ENCODE assay signal across 8 cellular contexts in genomic region chr11:73597340-73597955, GRCh38. TPM values are rescaled to one million over a fixed set of nuclear protein-coding genes. Genes with fewer than 3 reads are reported as not detected.
DNase-seq lines count a peak whose midpoint lies in the region; ATAC-seq and TF ChIP-seq lines count a peak whose summit lies in the region.

No MANE protein-coding gene starts in this region.

- H3K27me3 ChIP-seq in MG63: no peaks in the 10 kb centered on the region
- H3K27me3 ChIP-seq in colonic mucosa: no peaks in the 10 kb centered on the region
- no peaks in the 10 kb centered on the region for H3K27me3 ChIP-seq in mucosa of rectum (ENCODE audit: control insufficient read depth in 2 of 2, insufficient read depth in 2 of 2, low read length in 2 of 2)

- peaks cover 3% of the 10 kb centered on the region for H3K4me1 ChIP-seq in colonic mucosa
- H3K4me1 ChIP-seq in mucosa of rectum (ENCODE audit: control insufficient read depth in 2 of 2, insufficient read depth in 2 of 2, low read length in 2 of 2): peaks cover 7 to 10% of the 10 kb centered on the region in 2 donors

- H3K9ac ChIP-seq in colonic mucosa (ENCODE audit: low read depth in 2 of 2, low read length in 2 of 2) (peak overlapping the region; percentile 70 to 84), mucosa of rectum (ENCODE audit: low read depth in 1 of 2, low read length in 2 of 2) (peak overlapping the region; percentile 49 to 83)

- H3K27ac ChIP-seq in colonic mucosa: peak overlapping the region; percentile 80
- H3K27ac ChIP-seq in mucosa of rectum (ENCODE audit: low read depth in 2 of 2, low read length in 2 of 2): peak overlapping the region; percentile 83 to 89

- peak overlapping the region; percentile 81 for H3K4me3 ChIP-seq in MG63
- peak overlapping the region; percentile 79 for H3K4me3 ChIP-seq in colonic mucosa
- peak overlapping the region; percentile 86 to 97 for H3K4me3 ChIP-seq in mucosa of rectum (ENCODE audit: low read length in 2 of 2)

- H3K36me3 ChIP-seq in MG63: no peaks in the 10 kb centered on the region
- H3K36me3 ChIP-seq in colonic mucosa: no peaks in the 10 kb centered on the region
- no peaks in the 10 kb centered on the region for H3K36me3 ChIP-seq in mucosa of rectum (ENCODE audit: control insufficient read depth in 2 of 2, insufficient read depth in 2 of 2, low read length in 2 of 2)

- DNase-seq in ELR (ENCODE audit: low read depth): peak; percentile 4
- DNase-seq in MG63: no peak
- DNase-seq in colonic mucosa: peak; percentile 18
- no peak for DNase-seq in GM20000 (ENCODE audit: low spot score)
- no peak for DNase-seq in cortex of kidney (lab: John Stamatoyannopoulos, UW)
- DNase-seq in NCI-H345 treated with DMSO at 0.1 percent for 48 hours (lab: John Stamatoyannopoulos, UW; ENCODE audit: unreplicated experiment): no peak

- intact Hi-C loops in colonic mucosa (cut with DNase I): no loop called here

- H3K9me3 ChIP-seq in MG63: no peaks in the 10 kb centered on the region
- H3K9me3 ChIP-seq in colonic mucosa: no peaks in the 10 kb centered on the region
- no peaks in the 10 kb centered on the region for H3K9me3 ChIP-seq in mucosa of rectum (ENCODE audit: control insufficient read depth in 2 of 2, low read length in 2 of 2)

- no peak for TF ChIP-seq CTCF in colonic mucosa (IDR thresholded peaks at IDR 0.05)
- TF ChIP-seq CTCF in GM20000 (IDR thresholded peaks at IDR 0.05; ENCODE audit: extremely low read depth, missing control alignments): no peak

- ATAC-seq in HG03460 (IDR thresholded peaks at IDR 0.05; ENCODE audit: unreplicated experiment): no peak

RNA-seq across cellular contexts. Expression of gene FAM168A, which starts 0.5 kb away (rescaled TPM):
- total RNA-seq in MG63 (2014; rRNA removed; shearing (Covaris generic); ENCODE audit: low replicate concordance): 10.7 and 15.3 TPM in 2 replicates
- 10 to 100 TPM; 16.9 to 21.6 TPM for total RNA-seq in colonic mucosa

RNA-seq across cellular contexts. Expression of gene PLEKHB1, which starts 48.9 kb away (rescaled TPM):
- total RNA-seq in MG63 (2014; rRNA removed; shearing (Covaris generic); ENCODE audit: low replicate concordance): not detected in 2 replicates
- 10 to 100 TPM; 12.3 to 20.1 TPM for total RNA-seq in colonic mucosa

Comparison
In these comparisons a context has a peak if more than half of its experiments do, and no peak if none do; other contexts are left out.
1. DNase-seq: peak in ELR (single experiment) and colonic mucosa (single experiment); none in MG63 (single experiment), GM20000 (single experiment), cortex of kidney (single experiment) and NCI-H345 treated with DMSO at 0.1 percent for 48 hours (single experiment).
2. RNA of gene PLEKHB1, which starts 48.9 kb away (total RNA-seq): 12.3 to 20.1 TPM in colonic mucosa; not detected in MG63; every median in the first group is over 10 times any median in the second.
3. Peak in every context shown above with its lines, with median percentiles within 50 percentile points of each other: H3K4me3 ChIP-seq.